In genomic region chrX:132443196-132443595, GRCh38 we compare ENCODE assay signal across 17 cellular contexts. TPM values are rescaled to one million over a fixed set of nuclear protein-coding genes. Genes with fewer than 3 reads are reported as not detected.
DNase-seq lines count a peak whose midpoint lies in the region; ATAC-seq and TF ChIP-seq lines count a peak whose summit lies in the region.
"Had no signal": no experiment of that assay in that cellular context is flagged by ENCODE, and none has a peak within 500 bp of the region (broad histone marks: within the 10 kb centered on the region; RNA-seq: fewer than 3 reads in every experiment).

No MANE protein-coding gene starts in this region.

- no peaks in the 10 kb centered on the region for H3K36me3 ChIP-seq in mesenchymal stem cell (ENCODE audit: control insufficient read depth in 1 of 2, insufficient read depth in 2 of 2, low read depth in 1 of 2, low read length in 2 of 2)
- no peaks in the 10 kb centered on the region for H3K36me3 ChIP-seq in subcutaneous abdominal adipose tissue (ENCODE audit: control insufficient read depth in 5 of 5, insufficient read depth in 5 of 5, low read length in 5 of 5)
- H3K36me3 ChIP-seq: BLaER1 had no signal

- 0 out of 2 replicates have a peak overlapping the region, but pooled peaks have one; percentile 24 for H3K27ac ChIP-seq in HL-60 (replicated peaks)
- no peak overlapping the region for H3K27ac ChIP-seq in mesenchymal stem cell (ENCODE audit: low read length, poor library complexity, severe bottlenecking)
- H3K27ac ChIP-seq in subcutaneous abdominal adipose tissue (ENCODE audit: low read depth, low read length), result peak overlapping the region; percentile 19
- H3K27ac ChIP-seq: A549, BLaER1 had no signal

- H3K4me2 ChIP-seq in mesenchymal stem cell (ENCODE audit: low read length, poor library complexity, severe bottlenecking), result no peak overlapping the region
- H3K4me2 ChIP-seq: A549, BLaER1 had no signal

- ATAC-seq in GM19463 (IDR thresholded peaks at IDR 0.05; ENCODE audit: unreplicated experiment) (no peak), left colon (no peak)
- ATAC-seq: A549; CD8-positive, alpha-beta T cell; HepG2 had no signal

- H4K91ac ChIP-seq in mesenchymal stem cell (ENCODE audit: low read length), result no peak overlapping the region

- no peaks in the 10 kb centered on the region for H3K27me3 ChIP-seq in HL-60 (ENCODE audit: insufficient read depth, poor library complexity, severe bottlenecking)
- H3K27me3 ChIP-seq in mesenchymal stem cell (ENCODE audit: control insufficient read depth in 1 of 2, insufficient read depth in 1 of 2, low read length in 2 of 2), result no peaks in the 10 kb centered on the region
- H3K27me3 ChIP-seq in subcutaneous abdominal adipose tissue (ENCODE audit: control insufficient read depth in 5 of 5, insufficient read depth in 4 of 5, low read length in 5 of 5), result peaks cover 0 to 4% (median 0%) of the 10 kb centered on the region in 5 donors

- H3K14ac ChIP-seq in mesenchymal stem cell (ENCODE audit: low read length in 2 of 2), result no peak overlapping the region

- H4K8ac ChIP-seq in mesenchymal stem cell (ENCODE audit: low read length), result no peak overlapping the region

- no peak for TF ChIP-seq CTCF in HL-60 (IDR thresholded peaks at IDR 0.05; ENCODE audit: insufficient read depth, low read length)

- H2AK5ac ChIP-seq in mesenchymal stem cell (ENCODE audit: low read length, severe bottlenecking), result no peak overlapping the region

- intact Hi-C loops in left colon (cut with DNase I, micrococcal nuclease), result loop anchor here in 1 of 2 donors (10.0 kb wide), 1 partner anchor 148 kb away; no protein-coding TSS in a partner anchor

- WGBS in mesenchymal stem cell, result no CpG with 5 or more reads among the region's 3 CpGs

- H2BK120ac ChIP-seq in mesenchymal stem cell (ENCODE audit: low read depth, low read length), result no peak overlapping the region

- H3K23ac ChIP-seq in mesenchymal stem cell (ENCODE audit: low read length in 2 of 2), result no peak overlapping the region

- H3K79me1 ChIP-seq in mesenchymal stem cell (replicated peaks; ENCODE audit: low read length, poor library complexity, severe bottlenecking), result no peaks in the 10 kb centered on the region

- peak overlapping the region; percentile 6 for H3K9ac ChIP-seq in mesenchymal stem cell (ENCODE audit: low read length)
- no peak overlapping the region for H3K9ac ChIP-seq in subcutaneous abdominal adipose tissue (ENCODE audit: low read length in 5 of 5)
- H3K9ac ChIP-seq: BLaER1 had no signal

- H2BK15ac ChIP-seq in mesenchymal stem cell (ENCODE audit: low read depth, poor library complexity, severe bottlenecking), result no peak overlapping the region

- H3K9me3 ChIP-seq in mesenchymal stem cell (ENCODE audit: control insufficient read depth, low read length) (no peaks in the 10 kb centered on the region), subcutaneous abdominal adipose tissue (ENCODE audit: control insufficient read depth in 5 of 5, low read length in 5 of 5) (peaks cover 0 to 7% (median 0%) of the 10 kb centered on the region in 5 donors)
- H3K9me3 ChIP-seq: A549 had no signal

- H3K18ac ChIP-seq in mesenchymal stem cell (ENCODE audit: low read depth in 1 of 2, low read length in 2 of 2), result no peak overlapping the region

- H3K4me3 ChIP-seq in HL-60 (replicated peaks; ENCODE audit: insufficient read depth, low read length), result no peak overlapping the region
- H3K4me3 ChIP-seq in mesenchymal stem cell (ENCODE audit: insufficient read depth in 1 of 2, low read depth in 1 of 2, low read length in 2 of 2), result no peak overlapping the region
- no peak overlapping the region for H3K4me3 ChIP-seq in subcutaneous abdominal adipose tissue (ENCODE audit: low read depth in 1 of 5, low read length in 5 of 5)
- H3K4me3 ChIP-seq: A549, BLaER1 had no signal

- no peak overlapping the region for H3K4ac ChIP-seq in mesenchymal stem cell (ENCODE audit: low read depth in 1 of 2, low read length in 2 of 2)

- H2BK5ac ChIP-seq in mesenchymal stem cell (ENCODE audit: low read depth, low read length, poor library complexity, severe bottlenecking), result no peak overlapping the region

- H2AFZ ChIP-seq in mesenchymal stem cell (ENCODE audit: low read depth, low read length), result no peak overlapping the region

- DNase-seq in CD1c-positive myeloid dendritic cell (ENCODE audit: extremely low spot score) (peak; percentile 5), HL-60 (ENCODE audit: low read depth in 1 of 2, low spot score in 1 of 2) (no peak), mesenchymal stem cell (no peak), left colon (no peak), NOMO-1 (lab: John Stamatoyannopoulos, UW; ENCODE audit: unreplicated experiment in 2 of 2) (no peak)
- DNase-seq: CD8-positive, alpha-beta T cell; COR-L47; DMS153; DMS79 treated with DMSO at 0.1 percent for 48 hours; EL; GOT3; H9 had no signal

- no peak overlapping the region for H2BK12ac ChIP-seq in mesenchymal stem cell (ENCODE audit: low read length in 2 of 2)

- H3K4me1 ChIP-seq in mesenchymal stem cell (ENCODE audit: control insufficient read depth, insufficient read depth, low read depth, low read length) (no peaks in the 10 kb centered on the region), subcutaneous abdominal adipose tissue (ENCODE audit: control insufficient read depth in 5 of 5, insufficient read depth in 5 of 5, low read length in 5 of 5) (peaks cover 0 to 9% (median 0%) of the 10 kb centered on the region in 5 donors)
- H3K4me1 ChIP-seq: A549, BLaER1 had no signal

RNA-seq across cellular contexts. Expression of gene MBNL3, which starts 45.6 kb away (rescaled TPM):
- polyA plus RNA-seq in mesenchymal stem cell (2013, experiment 1 of 2), result 4.1 TPM
- polyA plus RNA-seq in mesenchymal stem cell (2013, experiment 2 of 2), result 4.0 TPM
- 10 to 100 TPM; 40.2 to 46.2 TPM for total RNA-seq in left colon
- polyA plus RNA-seq: A549 had no signal
